Comparison of ENCODE assay signal across 18 cellular contexts in the genomic region with DNA sequence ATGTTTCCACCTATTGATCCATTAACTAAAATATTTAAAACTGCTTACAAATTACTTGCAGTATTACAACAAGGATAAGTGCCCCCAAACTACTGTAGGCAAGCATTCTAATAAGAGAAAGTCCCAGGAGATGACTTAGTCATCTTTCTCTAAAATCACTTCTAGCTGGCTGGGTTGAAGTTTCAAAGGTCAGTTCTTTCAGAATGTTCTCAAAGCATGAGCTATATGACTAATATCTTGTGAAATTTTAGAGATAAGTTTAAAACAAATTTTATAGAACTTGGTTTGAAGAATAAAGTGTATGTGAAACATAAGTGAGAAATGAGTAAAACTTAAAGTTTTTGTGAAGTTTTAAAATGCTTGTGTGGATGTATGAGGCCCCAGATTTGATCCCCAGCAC. TPM values are rescaled to one million over a fixed set of nuclear protein-coding genes. Genes with fewer than 3 reads are reported as not detected.
DNase-seq lines count a peak whose midpoint lies in the region; ATAC-seq and TF ChIP-seq lines count a peak whose summit lies in the region.
"Had no signal": no experiment of that assay in that cellular context is flagged by ENCODE, and none has a peak within 500 bp of the region (broad histone marks: within the 10 kb centered on the region; RNA-seq: fewer than 3 reads in every experiment).

No MANE protein-coding gene starts in this region.

- H3K4me3 ChIP-seq in fibroblast of mammary gland (ENCODE audit: control insufficient read depth, low read depth, low read length) = no peak overlapping the region
- H3K4me3 ChIP-seq: left lung, thoracic aorta had no signal

- ATAC-seq in activated CD4-positive, alpha-beta T cell treated with anti-CD3 and anti-CD28 coated beads for 36 hours = peak; percentile 82
- no peak for ATAC-seq in left colon
- ATAC-seq: left lung, natural killer cell had no signal

- peak overlapping the region; percentile 22 for H3K27ac Mint-ChIP-seq in activated CD4-positive, alpha-beta T cell treated with anti-CD3 and anti-CD28 coated beads for 36 hours
- H3K27ac Mint-ChIP-seq: natural killer cell had no signal

- H3K4me1 Mint-ChIP-seq in activated CD4-positive, alpha-beta T cell treated with anti-CD3 and anti-CD28 coated beads for 36 hours = peaks cover 15% of the 10 kb centered on the region
- H3K4me1 Mint-ChIP-seq: natural killer cell had no signal

- no peaks in the 10 kb centered on the region for H3K36me3 Mint-ChIP-seq in activated CD4-positive, alpha-beta T cell treated with anti-CD3 and anti-CD28 coated beads for 36 hours (ENCODE audit: low read depth)
- H3K36me3 Mint-ChIP-seq: natural killer cell had no signal

- POLR2A ChIA-PET in activated CD4-positive, alpha-beta T cell treated with anti-CD3 and anti-CD28 coated beads for 36 hours (lab: Charles Lee) = no interaction called here

- H3K27me3 Mint-ChIP-seq in activated CD4-positive, alpha-beta T cell treated with anti-CD3 and anti-CD28 coated beads for 36 hours = no peaks in the 10 kb centered on the region

- intact Hi-C loops in activated CD4-positive, alpha-beta T cell treated with anti-CD3 and anti-CD28 coated beads for 36 hours (cut with DNase I, micrococcal nuclease) = no loop called here
- intact Hi-C loops in left colon (cut with DNase I, micrococcal nuclease) = no loop called here

- CTCF ChIA-PET in activated CD4-positive, alpha-beta T cell treated with anti-CD3 and anti-CD28 coated beads for 36 hours (lab: Charles Lee) = interaction anchor here (0.6 to 1.3 kb wide), 6 partner anchors 9 to 1119 kb away, joined by 3 to 5 read pairs (median 4); a partner anchor contains a TSS

- peaks cover 5% of the 10 kb centered on the region for H3K9me3 Mint-ChIP-seq in activated CD4-positive, alpha-beta T cell treated with anti-CD3 and anti-CD28 coated beads for 36 hours (ENCODE audit: low read depth)
- H3K9me3 Mint-ChIP-seq: natural killer cell had no signal

- H3K4me3 Mint-ChIP-seq in activated CD4-positive, alpha-beta T cell treated with anti-CD3 and anti-CD28 coated beads for 36 hours = no peak overlapping the region
- H3K4me3 Mint-ChIP-seq: natural killer cell had no signal

- no peak for DNase-seq in activated CD4-positive, alpha-beta T cell treated with anti-CD3 and anti-CD28 coated beads for 36 hours
- DNase-seq in activated CD4-positive, alpha-beta T cell treated with anti-CD3 and anti-CD28 coated beads, Interleukin-2, amount 50 U/mL, for 4 hours = no peak
- peak; percentile 24 for DNase-seq in HT-29 (ENCODE audit: low spot score)
- DNase-seq in fibroblast of mammary gland (ENCODE audit: low read depth) = peak; percentile 87
- peak; percentile 89 for DNase-seq in stromal cell of bone marrow (ENCODE audit: low read depth)
- DNase-seq in stimulated activated CD4-positive, alpha-beta T cell treated with anti-CD3 and anti-CD28 coated beads, Interleukin-2, amount 100 ng/mL, for 48 hours = no peak
- DNase-seq in left colon = no peak
- no peak for DNase-seq in effector CD8-positive, alpha-beta T cell (lab: John Stamatoyannopoulos, UW)
- DNase-seq: 8988T; activated CD8-positive, alpha-beta memory T cell treated with anti-CD3 and anti-CD28 coated beads, Interleukin-2, amount 50 U/mL, for 48 hours; aorta; effector CD4-positive, alpha-beta T cell; H7; left lung; natural killer cell; NCI-H1436 treated with DMSO at 0.1 percent for 48 hours; SHP77 had no signal

- no peak for TF ChIP-seq CTCF in fibroblast of mammary gland (conservative IDR thresholded peaks at IDR 0.05; ENCODE audit: control insufficient read depth, insufficient read depth, low read depth, low read length)

RNA-seq across cellular contexts. Expression of a gene that starts 24.3 kb away (rescaled TPM):
- total RNA-seq in activated CD4-positive, alpha-beta T cell treated with anti-CD3 and anti-CD28 coated beads for 36 hours = not detected
- not detected in 2 replicates for total RNA-seq in HT-29 (2014; rRNA removed; shearing (Covaris generic))
- total RNA-seq in left colon = not detected
- total RNA-seq: aorta, H7, left lung, natural killer cell, thoracic aorta had no signal

Comparison
In these comparisons a context has a peak if more than half of its experiments do, and no peak if none do; other contexts are left out.
1. DNase-seq: peak in HT-29 (single experiment), fibroblast of mammary gland (single experiment) and stromal cell of bone marrow (single experiment); none in activated CD4-positive, alpha-beta T cell treated with anti-CD3 and anti-CD28 coated beads for 36 hours (single experiment), activated CD4-positive, alpha-beta T cell treated with anti-CD3 and anti-CD28 coated beads, Interleukin-2, amount 50 U/mL, for 4 hours (0 of 2), stimulated activated CD4-positive, alpha-beta T cell treated with anti-CD3 and anti-CD28 coated beads, Interleukin-2, amount 100 ng/mL, for 48 hours (0 of 2), left colon (0 of 2) and effector CD8-positive, alpha-beta T cell (single experiment).